ENCODE assay signal across 26 cellular contexts in genomic region chr12:102885043-102885932, GRCh38. TPM values are rescaled to one million over a fixed set of nuclear protein-coding genes. Genes with fewer than 3 reads are reported as not detected.
"Had no signal": no experiment of that assay in that cellular context is flagged by ENCODE, and none has a peak within 500 bp of the region (broad histone marks: within the 10 kb centered on the region; RNA-seq: fewer than 3 reads in every experiment).

No MANE protein-coding gene starts in this region.

- DNase-seq: activated CD4-positive, alpha-beta T cell treated with anti-CD3 and anti-CD28 coated beads, Interleukin-2, amount 10 ng/mL, durations not matched to agents 7 days and 5 days; activated CD8-positive, alpha-beta T cell treated with anti-CD3 and anti-CD28 coated beads, Interleukin-2, amount 10 ng/mL, durations not matched to agents 7 days and 5 days; activated naive CD4-positive, alpha-beta T cell treated with Interleukin-2 at 50 U/mL for 16 hours; activated T-cell treated with anti-CD3 and anti-CD28 coated beads, Interleukin-2, amount 50 U/mL, for 24 hours; anterior cingulate cortex; colonic mucosa; left ventricle myocardium superior; mesenchymal stem cell; mucosa of descending colon; naive thymus-derived CD4-positive, alpha-beta T cell; nucleus accumbens; right cardiac atrium; small intestine; stimulated activated CD4-positive, alpha-beta T cell treated with anti-CD3 and anti-CD28 coated beads, Interleukin-15, amount 100 ng/mL, for 24 hours; stimulated activated CD4-positive, alpha-beta T cell treated with anti-CD3 and anti-CD28 coated beads, Interleukin-2, amount 100 ng/mL, for 48 hours; stimulated activated naive CD8-positive, alpha-beta T cell treated with anti-CD3 and anti-CD28 coated beads, Interleukin-15, amount 100 ng/mL, for 72 hours; transverse colon had no signal

- H3K36me3 Mint-ChIP-seq: naive thymus-derived CD4-positive, alpha-beta T cell had no signal

- FAIRE-seq: endometrium, frontal cortex, small intestine had no signal

- ATAC-seq: activated CD4-positive, CD25-positive, alpha-beta regulatory T cell treated with anti-CD3 and anti-CD28 coated beads, Interleukin-2, amount 50 U/mL, for 24 hours; activated CD8-positive, alpha-beta T cell treated with anti-CD3 and anti-CD28 coated beads, Interleukin-2, amount 10 ng/mL, durations not matched to agents 7 days and 5 days; left ventricle myocardium superior; mucosa of descending colon; naive thymus-derived CD4-positive, alpha-beta T cell; right cardiac atrium; stimulated activated naive CD8-positive, alpha-beta T cell treated with anti-CD3 and anti-CD28 coated beads, Interleukin-15, amount 100 ng/mL, for 72 hours had no signal

- H3K4me1 ChIP-seq: colonic mucosa, prostate gland, suprapubic skin, transverse colon, vagina had no signal

- H3K27ac Mint-ChIP-seq: activated CD4-positive, alpha-beta T cell treated with anti-CD3 and anti-CD28 coated beads, Interleukin-2, amount 10 ng/mL, durations not matched to agents 7 days and 5 days; activated CD8-positive, alpha-beta T cell treated with anti-CD3 and anti-CD28 coated beads, Interleukin-2, amount 10 ng/mL, durations not matched to agents 7 days and 5 days; activated T-cell treated with anti-CD3 and anti-CD28 coated beads, Interleukin-2, amount 50 U/mL, for 24 hours; activated T-helper 2 cell treated with anti-CD3 and anti-CD28 coated beads, Interferon-gamma antibody, Interleukin-2, Interleukin-4, amounts not matched to agents 10 μg/mL and 5 μg/mL and 100 μg/mL, durations not matched to agents 14 hours and 24 hours and 36 hours; naive thymus-derived CD4-positive, alpha-beta T cell; stimulated activated naive CD8-positive, alpha-beta T cell treated with anti-CD3 and anti-CD28 coated beads, Interleukin-15, amount 100 ng/mL, for 72 hours had no signal

- H3K4me3 Mint-ChIP-seq: activated CD4-positive, alpha-beta T cell treated with anti-CD3 and anti-CD28 coated beads, Interleukin-2, amount 10 ng/mL, durations not matched to agents 7 days and 5 days; activated CD8-positive, alpha-beta T cell treated with anti-CD3 and anti-CD28 coated beads, Interleukin-2, amount 10 ng/mL, durations not matched to agents 7 days and 5 days; activated T-cell treated with anti-CD3 and anti-CD28 coated beads, Interleukin-2, amount 50 U/mL, for 24 hours; central memory CD8-positive, alpha-beta T cell; naive thymus-derived CD4-positive, alpha-beta T cell; stimulated activated naive CD8-positive, alpha-beta T cell treated with anti-CD3 and anti-CD28 coated beads, Interleukin-15, amount 100 ng/mL, for 72 hours had no signal

- H3K36me3 ChIP-seq: colonic mucosa, prostate gland, suprapubic skin, transverse colon, vagina had no signal

- H3K9me3 ChIP-seq: colonic mucosa, mucosa of descending colon, prostate gland, suprapubic skin, transverse colon, vagina had no signal

- H3K4me3 ChIP-seq: colonic mucosa, mucosa of descending colon, prostate gland, suprapubic skin, transverse colon, vagina had no signal

- H3K27me3 ChIP-seq: colonic mucosa, vagina had no signal

- H3K9me3 Mint-ChIP-seq: activated CD4-positive, alpha-beta T cell treated with anti-CD3 and anti-CD28 coated beads, Interleukin-2, amount 10 ng/mL, durations not matched to agents 7 days and 5 days; activated T-cell treated with anti-CD3 and anti-CD28 coated beads, Interleukin-2, amount 50 U/mL, for 24 hours; activated T-helper 2 cell treated with anti-CD3 and anti-CD28 coated beads, Interferon-gamma antibody, Interleukin-2, Interleukin-4, amounts not matched to agents 10 μg/mL and 5 μg/mL and 100 μg/mL, durations not matched to agents 14 hours and 24 hours and 36 hours; central memory CD8-positive, alpha-beta T cell; naive thymus-derived CD4-positive, alpha-beta T cell; stimulated activated naive CD8-positive, alpha-beta T cell treated with anti-CD3 and anti-CD28 coated beads, Interleukin-15, amount 100 ng/mL, for 72 hours had no signal

- H3K27me3 Mint-ChIP-seq: activated CD4-positive, alpha-beta T cell treated with anti-CD3 and anti-CD28 coated beads, Interleukin-2, amount 10 ng/mL, durations not matched to agents 7 days and 5 days had no signal

- H3K27ac ChIP-seq: colonic mucosa, prostate gland, suprapubic skin, transverse colon, vagina had no signal

- H3K4me1 Mint-ChIP-seq: activated CD4-positive, alpha-beta T cell treated with anti-CD3 and anti-CD28 coated beads, Interleukin-2, amount 10 ng/mL, durations not matched to agents 7 days and 5 days; central memory CD8-positive, alpha-beta T cell; naive thymus-derived CD4-positive, alpha-beta T cell; stimulated activated naive CD8-positive, alpha-beta T cell treated with anti-CD3 and anti-CD28 coated beads, Interleukin-15, amount 100 ng/mL, for 72 hours had no signal

RNA-seq across cellular contexts. Expression of gene PAH, which starts 31.8 kb away (rescaled TPM):
- total RNA-seq: activated CD4-positive, alpha-beta T cell treated with anti-CD3 and anti-CD28 coated beads, Interleukin-2, amount 10 ng/mL, durations not matched to agents 7 days and 5 days; activated CD8-positive, alpha-beta T cell treated with anti-CD3 and anti-CD28 coated beads, Interleukin-2, amount 10 ng/mL, durations not matched to agents 7 days and 5 days; activated T-helper 2 cell treated with anti-CD3 and anti-CD28 coated beads, Interferon-gamma antibody, Interleukin-2, Interleukin-4, amounts not matched to agents 10 μg/mL and 5 μg/mL and 100 μg/mL, durations not matched to agents 14 hours and 24 hours and 36 hours; left ventricle myocardium superior; mucosa of descending colon; naive thymus-derived CD4-positive, alpha-beta T cell; T-helper 1 cell treated with Interleukin-12 subunit alpha and Interleukin-12 subunit beta and Interleukin-4 antibody, amounts not matched to agents 30 ng/mL and 1 ng/mL, for 36 hours; transverse colon; vagina had no signal
- polyA plus RNA-seq: naive thymus-derived CD4-positive, alpha-beta T cell; right cardiac atrium; small intestine had no signal
